9 cellular contexts compared by ENCODE assay signal in genomic region chr6:27902335-27903314, GRCh38. TPM values are rescaled to one million over a fixed set of nuclear protein-coding genes. Genes with fewer than 3 reads are reported as not detected.
DNase-seq lines count a peak whose midpoint lies in the region; ATAC-seq and TF ChIP-seq lines count a peak whose summit lies in the region.
"Had no signal": no experiment of that assay in that cellular context is flagged by ENCODE, and none has a peak within 500 bp of the region (broad histone marks: within the 10 kb centered on the region; RNA-seq: fewer than 3 reads in every experiment).

No MANE protein-coding gene starts in this region.

- no peaks in the 10 kb centered on the region for H3K36me3 ChIP-seq in lower lobe of right lung

- H3K27ac Mint-ChIP-seq in activated CD4-positive, alpha-beta memory T cell treated with anti-CD3 and anti-CD28 coated beads, Interleukin-2, amount 10 ng/mL, durations not matched to agents 7 days and 5 days = peak overlapping the region; percentile 90

- POLR2A ChIA-PET in activated CD4-positive, alpha-beta memory T cell treated with anti-CD3 and anti-CD28 coated beads, Interleukin-2, amount 10 ng/mL, durations not matched to agents 7 days and 5 days (lab: Charles Lee) = interaction anchor here (0.8 to 1.7 kb wide), 7 partner anchors 9 to 88 kb away, joined by 3 to 15 read pairs (median 5); a partner anchor contains a TSS

- CTCF ChIA-PET in activated CD4-positive, alpha-beta memory T cell treated with anti-CD3 and anti-CD28 coated beads, Interleukin-2, amount 10 ng/mL, durations not matched to agents 7 days and 5 days (lab: Charles Lee) = interaction anchor here (0.7 to 1.2 kb wide), 5 partner anchors 9 to 935 kb away, joined by 3 to 4 read pairs (median 3); a partner anchor contains a TSS

- H3K9me3 ChIP-seq in lower lobe of right lung = no peaks in the 10 kb centered on the region

- peak overlapping the region; percentile 69 for H3K4me3 ChIP-seq in lower lobe of right lung

- intact Hi-C loops in lower lobe of right lung (cut with DNase I) = no loop called here

- no peaks in the 10 kb centered on the region for H3K9me3 Mint-ChIP-seq in activated CD4-positive, alpha-beta memory T cell treated with anti-CD3 and anti-CD28 coated beads, Interleukin-2, amount 10 ng/mL, durations not matched to agents 7 days and 5 days

- DNase-seq in Ammon's horn (ENCODE audit: low spot score) = peak; percentile 92
- DNase-seq in NCI-H526 (lab: John Stamatoyannopoulos, UW) = peak; percentile 76 to 85
- peak; percentile 86 for DNase-seq in activated CD4-positive, alpha-beta memory T cell treated with anti-CD3 and anti-CD28 coated beads, Interleukin-2, amount 10 ng/mL, durations not matched to agents 7 days and 5 days
- peak; percentile 91 for DNase-seq in ecto neural progenitor cell (ENCODE audit: low spot score)
- DNase-seq in lower lobe of right lung = peak; percentile 78
- peak; percentile 78 to 87 (median 82) for DNase-seq in stimulated activated CD4-positive, alpha-beta T cell treated with anti-CD3 and anti-CD28 coated beads, TNF-alpha, amount 100 ng/mL, for 24 hours (ENCODE audit: low read depth in 3 of 3)

- H3K4me3 Mint-ChIP-seq in activated CD4-positive, alpha-beta memory T cell treated with anti-CD3 and anti-CD28 coated beads, Interleukin-2, amount 10 ng/mL, durations not matched to agents 7 days and 5 days = peak overlapping the region; percentile 75

- peaks cover 3% of the 10 kb centered on the region for H3K36me3 Mint-ChIP-seq in activated CD4-positive, alpha-beta memory T cell treated with anti-CD3 and anti-CD28 coated beads, Interleukin-2, amount 10 ng/mL, durations not matched to agents 7 days and 5 days (ENCODE audit: low read depth)

- no peak for TF ChIP-seq CTCF in lower lobe of right lung (IDR thresholded peaks at IDR 0.05)

- TF ChIP-seq POLR2A in GM19099 (IDR thresholded peaks at IDR 0.05; ENCODE audit: extremely low read depth, insufficient read length, low read depth) = peak; percentile 35

- H3K4me1 Mint-ChIP-seq in activated CD4-positive, alpha-beta memory T cell treated with anti-CD3 and anti-CD28 coated beads, Interleukin-2, amount 10 ng/mL, durations not matched to agents 7 days and 5 days = peaks cover 30% of the 10 kb centered on the region

- peak overlapping the region; percentile 66 for H3K27ac ChIP-seq in lower lobe of right lung

- ATAC-seq in HG03432 (IDR thresholded peaks at IDR 0.05; ENCODE audit: unreplicated experiment) = peak; percentile 82
- ATAC-seq in lower lobe of right lung = peak; percentile 93 to 95

- no peaks in the 10 kb centered on the region for H3K27me3 ChIP-seq in lower lobe of right lung (ENCODE audit: low read depth)

- peaks cover 6% of the 10 kb centered on the region for H3K4me1 ChIP-seq in lower lobe of right lung

- peaks cover 22% of the 10 kb centered on the region for H3K27me3 Mint-ChIP-seq in activated CD4-positive, alpha-beta memory T cell treated with anti-CD3 and anti-CD28 coated beads, Interleukin-2, amount 10 ng/mL, durations not matched to agents 7 days and 5 days

RNA-seq across cellular contexts. Expression of gene OR2B2, which starts 9.6 kb away (rescaled TPM):
- not detected for total RNA-seq in activated CD4-positive, alpha-beta memory T cell treated with anti-CD3 and anti-CD28 coated beads, Interleukin-2, amount 10 ng/mL, durations not matched to agents 7 days and 5 days
- total RNA-seq in lower lobe of right lung = not detected
- total RNA-seq: T-helper 1 cell treated with Interleukin-12 subunit alpha and Interleukin-12 subunit beta and Interleukin-4 antibody, amounts not matched to agents 30 ng/mL and 1 ng/mL, for 36 hours had no signal

RNA-seq across cellular contexts. Expression of gene OR2B6, which starts 54.4 kb away (rescaled TPM):
- not detected for total RNA-seq in activated CD4-positive, alpha-beta memory T cell treated with anti-CD3 and anti-CD28 coated beads, Interleukin-2, amount 10 ng/mL, durations not matched to agents 7 days and 5 days
- total RNA-seq in lower lobe of right lung = not detected
- total RNA-seq: T-helper 1 cell treated with Interleukin-12 subunit alpha and Interleukin-12 subunit beta and Interleukin-4 antibody, amounts not matched to agents 30 ng/mL and 1 ng/mL, for 36 hours had no signal

Comparison
In these comparisons a context has a peak if more than half of its experiments do, and no peak if none do; other contexts are left out.
1. Peak in every context shown above with its lines: DNase-seq, ATAC-seq, H3K4me3 ChIP-seq and H3K27ac ChIP-seq.